Comparison of ENCODE assay signal across 10 cellular contexts in genomic region chr17:74982663-74983313, GRCh38. TPM values are rescaled to one million over a fixed set of nuclear protein-coding genes. Genes with fewer than 3 reads are reported as not detected.
DNase-seq lines count a peak whose midpoint lies in the region; FAIRE-seq and TF ChIP-seq lines count a peak whose summit lies in the region.
"Not testable (repeated sequence)": the region's sequence is repeated elsewhere in the genome, so short reads cannot be mapped to it uniquely, and the experiment has no call there.
"Had no signal": no experiment of that assay in that cellular context is flagged by ENCODE, and none has a peak within 500 bp of the region (broad histone marks: within the 10 kb centered on the region; RNA-seq: fewer than 3 reads in every experiment).

No MANE protein-coding gene starts in this region.

- H4K8ac ChIP-seq in neuronal stem cell (ENCODE audit: low read depth, low read length) = not testable (repeated sequence)

- not testable (repeated sequence) for H2AK5ac ChIP-seq in neuronal stem cell (ENCODE audit: low read depth, low read length)

- H2BK5ac ChIP-seq in neuronal stem cell (ENCODE audit: low read length) = peak overlapping the region; percentile 92

- TF ChIP-seq POLR2A in testis (IDR thresholded peaks at IDR 0.05) = not testable (repeated sequence)

- peak; percentile 59 for DNase-seq in DMS53 treated with DMSO at 0.1 percent for 48 hours (lab: John Stamatoyannopoulos, UW; ENCODE audit: unreplicated experiment)
- peak; percentile 23 for DNase-seq in NCI-H1105 (lab: John Stamatoyannopoulos, UW)
- DNase-seq in SK-N-SH = peak; percentile 71
- DNase-seq in ascending aorta (ENCODE audit: low spot score in 2 of 2); epithelial cell of prostate (ENCODE audit: low read depth, low spot score); keratinocyte (ENCODE audit: low read depth, low spot score); neuronal stem cell (ENCODE audit: low spot score): not testable (repeated sequence)
- peak; percentile 55 for DNase-seq in testis

- H3K79me2 ChIP-seq in SK-N-SH (ENCODE audit: insufficient read depth); keratinocyte (ENCODE audit: control insufficient read depth, insufficient read depth, low read length): not testable (repeated sequence)

- H3K4me1 ChIP-seq in SK-N-SH (ENCODE audit: control insufficient read depth in 1 of 2, insufficient read depth in 2 of 2, low read depth in 1 of 2, low read length in 1 of 2) (peaks cover 5 to 12% of the 10 kb centered on the region in 2 experiments; a peak in 2 of 4 replicates), ascending aorta (peaks cover 6 to 17% of the 10 kb centered on the region in 2 donors), keratinocyte (ENCODE audit: control insufficient read depth, extremely low read depth, insufficient read depth, low read length) (peaks cover 23% of the 10 kb centered on the region), testis (peaks cover 14% of the 10 kb centered on the region)
- H3K4me1 ChIP-seq in neuronal stem cell (ENCODE audit: control insufficient read depth in 2 of 2, insufficient read depth in 1 of 2, low read depth in 1 of 2, low read length in 2 of 2) = not testable (repeated sequence)

- not testable (repeated sequence) for H3K36me3 ChIP-seq in SK-N-SH (replicated peaks in 1 of 2; ENCODE audit: control insufficient read depth in 1 of 2, insufficient read depth in 2 of 2, low read length in 1 of 2); ascending aorta; keratinocyte (ENCODE audit: control insufficient read depth in 2 of 2, extremely low read depth in 1 of 2, insufficient read depth in 2 of 2, low read length in 2 of 2); neuronal stem cell (replicated peaks in 1 of 2; ENCODE audit: control insufficient read depth in 2 of 2, insufficient read depth in 2 of 2, low read length in 2 of 2); testis (ENCODE audit: low read depth, missing control alignments)

- peak overlapping the region; percentile 98 for H3K23ac ChIP-seq in neuronal stem cell (ENCODE audit: low read depth, low read length, poor library complexity)

- H3K9ac ChIP-seq in SK-N-SH (peak overlapping the region; percentile 60), keratinocyte (ENCODE audit: control insufficient read depth, extremely low read depth, insufficient read depth, low read length) (peak overlapping the region; percentile 46), neuronal stem cell (ENCODE audit: low read depth, low read length, poor library complexity) (peak overlapping the region; percentile 88)

- H3F3A ChIP-seq in SK-N-SH (replicated peaks; ENCODE audit: insufficient read depth) = peaks cover 39% of the 10 kb centered on the region

- POLR2A ChIA-PET in SK-N-SH (lab: Yijun Ruan, JAX) = interaction anchor here (0.6 to 2.5 kb wide), 7 partner anchors 8 to 148 kb away, joined by 3 to 23 read pairs (median 4); partner anchors contain the start of genes HID1 and MRPL58

- H2AFZ ChIP-seq in SK-N-SH (ENCODE audit: low read depth) (peak overlapping the region; percentile 93), keratinocyte (ENCODE audit: control insufficient read depth, low read length) (peak overlapping the region; percentile 84), neuronal stem cell (ENCODE audit: low read length) (peak overlapping the region; percentile 90)

- H3K4me2 ChIP-seq in SK-N-SH (peak overlapping the region; percentile 97), keratinocyte (ENCODE audit: control insufficient read depth, extremely low read depth, insufficient read depth, low read depth, low read length) (peak overlapping the region; percentile 95), neuronal stem cell (ENCODE audit: insufficient read depth, low read length, poor library complexity, severe bottlenecking) (peak overlapping the region; percentile 79)

- not testable (repeated sequence) for H3K9me3 ChIP-seq in SK-N-SH; ascending aorta; keratinocyte (ENCODE audit: control insufficient read depth, low read depth, low read length); neuronal stem cell (replicated peaks in 1 of 2; ENCODE audit: control insufficient read depth in 2 of 2, insufficient read depth in 1 of 2, low read depth in 1 of 2, low read length in 2 of 2); testis

- not testable (repeated sequence) for H3K4ac ChIP-seq in neuronal stem cell (ENCODE audit: low read length)

- not testable (repeated sequence) for H3K9me1 ChIP-seq in keratinocyte (ENCODE audit: control insufficient read depth, extremely low read depth, insufficient read depth, low read length)

- not testable (repeated sequence) for H4K20me1 ChIP-seq in SK-N-SH (ENCODE audit: insufficient read depth); keratinocyte (ENCODE audit: control insufficient read depth, extremely low read depth, insufficient read depth, low read length)

- not testable (repeated sequence) for H2BK12ac ChIP-seq in neuronal stem cell (ENCODE audit: low read length)

- 45% methylated on average over 9 of the region's 14 CpGs for WGBS in SK-N-SH (ENCODE audit: low lambda C conversion rate)
- WGBS in neuronal stem cell (ENCODE audit: extremely low coverage in 2 of 2, insufficient read length in 2 of 2, insufficient replicate concordance in 1 of 2), 2 donors = no CpG with 5 or more reads among the region's 14 CpGs
- WGBS in testis, 2 donors = 36 to 48% methylated on average over 8 to 14 of the region's 14 CpGs

- not testable (repeated sequence) for FAIRE-seq in keratinocyte (lab: Jason Lieb, UNC)

- peak overlapping the region; percentile 99 for H3K18ac ChIP-seq in neuronal stem cell (ENCODE audit: low read length)

- not testable (repeated sequence) for H3K27me3 ChIP-seq in SK-N-SH (ENCODE audit: insufficient read depth); ascending aorta; keratinocyte (ENCODE audit: control insufficient read depth, extremely low read depth, insufficient read depth, low read length); neuronal stem cell (ENCODE audit: control insufficient read depth in 3 of 3, insufficient read depth in 3 of 3, low read depth in 1 of 3, low read length in 3 of 3); testis

- H3K27ac ChIP-seq in SK-N-SH (ENCODE audit: low read depth in 2 of 2, low read length in 1 of 2) (peak overlapping the region; percentile 59 to 91; a peak in 3 of 4 replicates), ascending aorta (peak overlapping the region; percentile 91 to 95), epithelial cell of prostate (peak overlapping the region; percentile 44), neuronal stem cell (replicated peaks; ENCODE audit: low read length) (peak overlapping the region; percentile 69), testis (peak overlapping the region; percentile 69 to 81)
- H3K27ac ChIP-seq in keratinocyte (ENCODE audit: control insufficient read depth, insufficient read depth, low read length) = not testable (repeated sequence)

- intact Hi-C loops in ascending aorta (cut with DNase I) = loop anchor here (10.0 kb wide), 1 partner anchor 538 kb away; no protein-coding TSS in a partner anchor
- intact Hi-C loops in testis (cut with DNase I; ENCODE audit: low total_unique reads) = not testable (repeated sequence)

- H3K14ac ChIP-seq in neuronal stem cell (ENCODE audit: low read length) = peak overlapping the region; percentile 78

- TF ChIP-seq EP300 in SK-N-SH (IDR thresholded peaks at IDR 0.05; ENCODE audit: borderline replicate concordance in 1 of 2, low read depth in 1 of 2, low read length in 1 of 2) = not testable (repeated sequence)

- H4K91ac ChIP-seq in neuronal stem cell (ENCODE audit: low read depth, low read length, poor library complexity) = not testable (repeated sequence)

- H3K79me1 ChIP-seq in neuronal stem cell (ENCODE audit: low read depth, low read length) = not testable (repeated sequence)

- H2BK120ac ChIP-seq in neuronal stem cell (ENCODE audit: low read depth, low read length) = not testable (repeated sequence)

- CTCF ChIA-PET in SK-N-SH (lab: Yijun Ruan, JAX) = interaction anchor here (0.9 to 2.9 kb wide), 10 partner anchors 9 to 148 kb away, joined by 3 to 15 read pairs (median 4); partner anchors contain the start of genes HID1, MRPL58, OTOP2 and USH1G

- not testable (repeated sequence) for TF ChIP-seq RAD21 in SK-N-SH (IDR thresholded peaks at IDR 0.05; ENCODE audit: low read length)

- TF ChIP-seq CTCF in SK-N-SH (IDR thresholded peaks at IDR 0.05); ascending aorta (IDR thresholded peaks at IDR 0.05); keratinocyte (optimal IDR thresholded peaks at IDR 0.05 in 1 of 3, IDR thresholded peaks at IDR 0.05 in 1 of 3, conservative IDR thresholded peaks at IDR 0.05 in 1 of 3; ENCODE audit: extremely low read depth in 1 of 3, insufficient read depth in 2 of 3, low read length in 3 of 3); testis (IDR thresholded peaks at IDR 0.05): not testable (repeated sequence)

- dilution Hi-C loops in keratinocyte (cut with MboI; ENCODE audit: extremely low pct_ligation_motif_present, low sequenced_read_pairs) = not testable (repeated sequence)

- not testable (repeated sequence) for H2BK15ac ChIP-seq in neuronal stem cell (ENCODE audit: low read length)

- H3K9me2 ChIP-seq in SK-N-SH = not testable (repeated sequence)

- H3K4me3 ChIP-seq in SK-N-SH (ENCODE audit: low read depth in 2 of 2, low read length in 1 of 2) (peak overlapping the region; percentile 64 to 94), ascending aorta (peak overlapping the region; percentile 67 to 68), keratinocyte (ENCODE audit: control insufficient read depth in 2 of 3, extremely low read depth in 1 of 3, insufficient read depth in 2 of 3, low read depth in 1 of 3, low read length in 3 of 3) (peak overlapping the region; percentile 42 to 78 (median 49)), neuronal stem cell (ENCODE audit: low read length in 2 of 2) (peak overlapping the region; percentile 88 to 92), testis (peak overlapping the region; percentile 60 to 80)

RNA-seq across cellular contexts. Expression of gene CDR2L, which starts 4.6 kb away (rescaled TPM):
- polyA plus RNA-seq in SK-N-SH (2012; rRNA removed) (18.6 and 21.2 TPM in 2 replicates), keratinocyte (7.1 to 16.0 TPM (median 9.3 TPM) in 3 replicates), testis (ENCODE audit: insufficient read depth, low read depth, low replicate concordance) (16.6 TPM)
- polyA plus RNA-seq in SK-N-SH (2012; cell fraction: cytosol; rRNA removed) = 9.6 and 15.3 TPM in 2 replicates
- 25.0 and 29.9 TPM in 2 replicates for polyA plus RNA-seq in SK-N-SH (2012; cell fraction: nucleus; rRNA removed)
- total RNA-seq in ascending aorta (54.7 TPM), testis (10 to 100 TPM; 39.5 to 39.6 TPM)
- polyA plus RNA-seq in keratinocyte (2011; ENCODE audit: low read depth) = 4.2 TPM
- 11.5 and 21.7 TPM in 2 replicates for polyA plus RNA-seq in keratinocyte (2011; cell fraction: cytosol; rRNA removed)
- 16.4 and 20.9 TPM in 2 replicates for polyA plus RNA-seq in keratinocyte (2011; cell fraction: nucleus; rRNA removed)
- 8.8 and 14.6 TPM in 2 replicates for polyA plus RNA-seq in keratinocyte (2012; ENCODE audit: low replicate concordance)
- polyA minus RNA-seq in keratinocyte = 6.2 to 14.1 TPM (median 14.1 TPM) in 3 replicates
- 27.0 TPM for polyA minus RNA-seq in keratinocyte (2011; cell fraction: cytosol; rRNA and poly(A)+ RNA removed)
- polyA minus RNA-seq in keratinocyte (2011; cell fraction: nucleus; rRNA and poly(A)+ RNA removed) = 9.2 and 9.8 TPM in 2 replicates
- 12.6 TPM for polyA plus RNA-seq in neuronal stem cell (2013, experiment 1 of 2)
- 12.5 TPM for polyA plus RNA-seq in neuronal stem cell (2013, experiment 2 of 2)

RNA-seq across cellular contexts. Expression of gene HID1, which starts 10.2 kb away (rescaled TPM):
- 2.5 and 2.9 TPM in 2 replicates for polyA plus RNA-seq in SK-N-SH (2012; rRNA removed)
- polyA plus RNA-seq in SK-N-SH (2012; cell fraction: cytosol; rRNA removed) = 1.3 and 2.2 TPM in 2 replicates
- polyA plus RNA-seq in SK-N-SH (2012; cell fraction: nucleus; rRNA removed) = 13.2 and 16.3 TPM in 2 replicates
- total RNA-seq in ascending aorta = 103 TPM
- 0.19 to 1.0 TPM (median 0.33 TPM) in 3 replicates for polyA plus RNA-seq in keratinocyte
- polyA plus RNA-seq in keratinocyte (2011; ENCODE audit: low read depth) = 2.1 TPM
- polyA plus RNA-seq in keratinocyte (2011; cell fraction: cytosol; rRNA removed) = 0.32 and 0.78 TPM in 2 replicates
- 0.93 and 0.98 TPM in 2 replicates for polyA plus RNA-seq in keratinocyte (2011; cell fraction: nucleus; rRNA removed)
- polyA plus RNA-seq in keratinocyte (2012; ENCODE audit: low replicate concordance) = 0.11 and 2.1 TPM in 2 replicates
- polyA minus RNA-seq in keratinocyte = 0.46 to 1.9 TPM (median 0.86 TPM) in 3 replicates
- polyA minus RNA-seq in keratinocyte (2011; cell fraction: cytosol; rRNA and poly(A)+ RNA removed) = not detected
- polyA minus RNA-seq in keratinocyte (2011; cell fraction: nucleus; rRNA and poly(A)+ RNA removed) = 0.74 and 1.1 TPM in 2 replicates
- polyA plus RNA-seq in neuronal stem cell (2013, experiment 1 of 2) = 8.1 TPM
- 7.5 TPM for polyA plus RNA-seq in neuronal stem cell (2013, experiment 2 of 2)
- 10 to 100 TPM; 40.9 to 45.8 TPM for total RNA-seq in testis
- 18.6 TPM for polyA plus RNA-seq in testis (ENCODE audit: insufficient read depth, low read depth, low replicate concordance)

RNA-seq across cellular contexts. Expression of gene MRPL58, which starts 29.7 kb away (rescaled TPM):
- polyA plus RNA-seq in SK-N-SH (2012; rRNA removed) (87.3 and 89.2 TPM in 2 replicates), keratinocyte (43.3 to 61.1 TPM (median 53.6 TPM) in 3 replicates), testis (ENCODE audit: insufficient read depth, low read depth, low replicate concordance) (20.9 TPM)
- 86.8 and 89.7 TPM in 2 replicates for polyA plus RNA-seq in SK-N-SH (2012; cell fraction: cytosol; rRNA removed)
- polyA plus RNA-seq in SK-N-SH (2012; cell fraction: nucleus; rRNA removed) = 31.8 and 37.9 TPM in 2 replicates
- total RNA-seq in ascending aorta (14.5 TPM), testis (10 to 100 TPM; 24.3 to 38.1 TPM)
- 71.3 TPM for polyA plus RNA-seq in keratinocyte (2011; ENCODE audit: low read depth)
- polyA plus RNA-seq in keratinocyte (2011; cell fraction: cytosol; rRNA removed) = 41.1 and 43.1 TPM in 2 replicates
- polyA plus RNA-seq in keratinocyte (2011; cell fraction: nucleus; rRNA removed) = 20.9 and 24.8 TPM in 2 replicates
- 32.9 and 50.3 TPM in 2 replicates for polyA plus RNA-seq in keratinocyte (2012; ENCODE audit: low replicate concordance)
- polyA minus RNA-seq in keratinocyte = 5.0 to 12.5 TPM (median 9.9 TPM) in 3 replicates
- polyA minus RNA-seq in keratinocyte (2011; cell fraction: cytosol; rRNA and poly(A)+ RNA removed) = 20.1 TPM
- polyA minus RNA-seq in keratinocyte (2011; cell fraction: nucleus; rRNA and poly(A)+ RNA removed) = 6.4 and 7.1 TPM in 2 replicates
- 34.0 TPM for polyA plus RNA-seq in neuronal stem cell (2013, experiment 1 of 2)
- polyA plus RNA-seq in neuronal stem cell (2013, experiment 2 of 2) = 32.1 TPM

RNA-seq across cellular contexts. Expression of gene OTOP3, which starts 47.1 kb away (rescaled TPM):
- polyA plus RNA-seq in SK-N-SH (2012; rRNA removed) = not detected in 2 replicates
- not detected in 2 replicates for polyA plus RNA-seq in SK-N-SH (2012; cell fraction: cytosol; rRNA removed)
- not detected in 2 replicates for polyA plus RNA-seq in SK-N-SH (2012; cell fraction: nucleus; rRNA removed)
- not detected for total RNA-seq in ascending aorta
- polyA plus RNA-seq in keratinocyte = 0.03 to 0.05 TPM in 2 of 3 replicates, not detected in the other
- polyA plus RNA-seq in keratinocyte (2011; ENCODE audit: low read depth) = not detected
- not detected in 2 replicates for polyA plus RNA-seq in keratinocyte (2011; cell fraction: cytosol; rRNA removed)
- not detected in 2 replicates for polyA plus RNA-seq in keratinocyte (2011; cell fraction: nucleus; rRNA removed)
- not detected in 2 replicates for polyA plus RNA-seq in keratinocyte (2012; ENCODE audit: low replicate concordance)
- not detected in 3 replicates for polyA minus RNA-seq in keratinocyte
- not detected for polyA minus RNA-seq in keratinocyte (2011; cell fraction: cytosol; rRNA and poly(A)+ RNA removed)
- polyA minus RNA-seq in keratinocyte (2011; cell fraction: nucleus; rRNA and poly(A)+ RNA removed) = not detected in 2 replicates
- polyA plus RNA-seq in neuronal stem cell (2013, experiment 1 of 2) = not detected
- polyA plus RNA-seq in neuronal stem cell (2013, experiment 2 of 2) = not detected
- under 1 TPM in 1 of 2 donors, not detected in 1; 0.12 TPM for total RNA-seq in testis
- polyA plus RNA-seq in testis (ENCODE audit: insufficient read depth, low read depth, low replicate concordance) = not detected
- total RNA-seq: HT-29, omental fat pad had no signal

RNA-seq across cellular contexts. Expression of gene OTOP2, which starts 58.7 kb away (rescaled TPM):
- not detected in 2 replicates for polyA plus RNA-seq in SK-N-SH (2012; rRNA removed)
- not detected in 2 replicates for polyA plus RNA-seq in SK-N-SH (2012; cell fraction: cytosol; rRNA removed)
- polyA plus RNA-seq in SK-N-SH (2012; cell fraction: nucleus; rRNA removed) = not detected in 2 replicates
- not detected for total RNA-seq in ascending aorta
- 0.08 TPM in 1 of 3 replicates, not detected in the others for polyA plus RNA-seq in keratinocyte
- not detected for polyA plus RNA-seq in keratinocyte (2011; ENCODE audit: low read depth)
- polyA plus RNA-seq in keratinocyte (2011; cell fraction: cytosol; rRNA removed) = not detected in 2 replicates
- polyA plus RNA-seq in keratinocyte (2011; cell fraction: nucleus; rRNA removed) = 0.08 and 0.11 TPM in 2 replicates
- not detected in 2 replicates for polyA plus RNA-seq in keratinocyte (2012; ENCODE audit: low replicate concordance)
- polyA minus RNA-seq in keratinocyte = 0.07 TPM in 1 of 3 replicates, not detected in the others
- polyA minus RNA-seq in keratinocyte (2011; cell fraction: cytosol; rRNA and poly(A)+ RNA removed) = not detected
- not detected in 2 replicates for polyA minus RNA-seq in keratinocyte (2011; cell fraction: nucleus; rRNA and poly(A)+ RNA removed)
- polyA plus RNA-seq in neuronal stem cell (2013, experiment 1 of 2) = not detected
- polyA plus RNA-seq in neuronal stem cell (2013, experiment 2 of 2) = not detected
- 1 to 10 TPM; 2.4 to 5.7 TPM for total RNA-seq in testis
- 5.7 TPM for polyA plus RNA-seq in testis (ENCODE audit: insufficient read depth, low read depth, low replicate concordance)
- total RNA-seq: HT-29, omental fat pad had no signal
